In genomic region chr5:95591490-95591901, GRCh38 we compare ENCODE assay signal across 11 cellular contexts. TPM values are rescaled to one million over a fixed set of nuclear protein-coding genes. Genes with fewer than 3 reads are reported as not detected.
A peak's percentile ranks its signal among the peaks of the same experiment; 100 is the strongest.
DNase-seq lines count a peak whose midpoint lies in the region; ATAC-seq and TF ChIP-seq lines count a peak whose summit lies in the region.
"Had no signal": no experiment of that assay in that cellular context is flagged by ENCODE, and none has a peak within 500 bp of the region (broad histone marks: within the 10 kb centered on the region; RNA-seq: fewer than 3 reads in every experiment).

No MANE protein-coding gene starts in this region.

- no peaks in the 10 kb centered on the region; the same call in 1 of the 2 replicates for H3K36me3 ChIP-seq in MM.1S (replicated peaks; ENCODE audit: insufficient read depth, low read length)

- H3K9ac ChIP-seq in MM.1S (ENCODE audit: low read length): no peak overlapping the region

- no peak overlapping the region for H2AFZ ChIP-seq in MM.1S (ENCODE audit: low read length)

- H3K4me3 ChIP-seq in skeletal muscle cell (ENCODE audit: low read depth, low read length) (no peak overlapping the region), dorsolateral prefrontal cortex (no peak overlapping the region), MM.1S (ENCODE audit: low read length) (no peak overlapping the region)
- H3K4me3 ChIP-seq: A549 had no signal

- no peaks in the 10 kb centered on the region for H3K36me3 Mint-ChIP-seq in activated CD4-positive, alpha-beta T cell treated with anti-CD3 and anti-CD28 coated beads, Interleukin-2, amount 10 ng/mL, durations not matched to agents 24 days and 14 days (ENCODE audit: low read depth)
- H3K36me3 Mint-ChIP-seq in T-helper 17 cell (ENCODE audit: low read depth): no peaks in the 10 kb centered on the region

- H3K27me3 Mint-ChIP-seq in activated CD4-positive, alpha-beta T cell treated with anti-CD3 and anti-CD28 coated beads, Interleukin-2, amount 10 ng/mL, durations not matched to agents 24 days and 14 days: no peaks in the 10 kb centered on the region
- no peaks in the 10 kb centered on the region for H3K27me3 Mint-ChIP-seq in T-helper 17 cell
- H3K27me3 Mint-ChIP-seq: IgD-negative memory B cell had no signal

- H3K4me1 Mint-ChIP-seq in activated CD4-positive, alpha-beta T cell treated with anti-CD3 and anti-CD28 coated beads, Interleukin-2, amount 10 ng/mL, durations not matched to agents 24 days and 14 days: peaks cover 20% of the 10 kb centered on the region
- peaks cover 21% of the 10 kb centered on the region for H3K4me1 Mint-ChIP-seq in T-helper 17 cell

- H3K27me3 ChIP-seq in dorsolateral prefrontal cortex (no peaks in the 10 kb centered on the region), MM.1S (replicated peaks; ENCODE audit: insufficient read depth, low read length) (no peaks in the 10 kb centered on the region)

- H3K9me3 Mint-ChIP-seq in activated CD4-positive, alpha-beta T cell treated with anti-CD3 and anti-CD28 coated beads, Interleukin-2, amount 10 ng/mL, durations not matched to agents 24 days and 14 days: no peaks in the 10 kb centered on the region

- no peaks in the 10 kb centered on the region for H4K20me1 ChIP-seq in MM.1S (ENCODE audit: insufficient read depth, low read length)

- DNase-seq in activated CD4-positive, alpha-beta T cell treated with anti-CD3 and anti-CD28 coated beads, Interleukin-2, amount 10 ng/mL, durations not matched to agents 24 days and 14 days: no peak
- no peak for DNase-seq in activated CD4-positive, alpha-beta T cell treated with anti-CD3 and anti-CD28 coated beads, Interleukin-2, amount 50 U/mL, for 4 hours
- DNase-seq in T-helper 17 cell (no peak), skeletal muscle cell (ENCODE audit: low read depth) (peak; percentile 60), dorsolateral prefrontal cortex (no peak), MM.1S (no peak), GF-D8 (lab: John Stamatoyannopoulos, UW) (no peak)
- DNase-seq: activated CD4-positive, alpha-beta T cell treated with anti-CD3 and anti-CD28 coated beads for 1 hour had no signal

- no peak overlapping the region for H3K4me3 Mint-ChIP-seq in activated CD4-positive, alpha-beta T cell treated with anti-CD3 and anti-CD28 coated beads, Interleukin-2, amount 10 ng/mL, durations not matched to agents 24 days and 14 days
- no peak overlapping the region for H3K4me3 Mint-ChIP-seq in T-helper 17 cell
- H3K4me3 Mint-ChIP-seq: IgD-negative memory B cell had no signal

- no peaks in the 10 kb centered on the region for H3K79me2 ChIP-seq in MM.1S (ENCODE audit: low read length)

- H3K27ac ChIP-seq in dorsolateral prefrontal cortex: peak overlapping the region in 1 of 59 donors; percentile 2
- H3K27ac ChIP-seq in MM.1S (ENCODE audit: low read length): no peak overlapping the region
- H3K27ac ChIP-seq: A549 had no signal

- no peaks in the 10 kb centered on the region for H3K9me2 ChIP-seq in MM.1S (replicated peaks; ENCODE audit: insufficient read depth, low read length)

- no peak overlapping the region for H3K4me2 ChIP-seq in MM.1S (ENCODE audit: low read depth, low read length)
- H3K4me2 ChIP-seq: A549 had no signal

- no peaks in the 10 kb centered on the region; the same call in 1 of the 2 replicates for H3K4me1 ChIP-seq in MM.1S (ENCODE audit: low read length)
- H3K4me1 ChIP-seq: A549 had no signal

- intact Hi-C loops in activated CD4-positive, alpha-beta T cell treated with anti-CD3 and anti-CD28 coated beads, Interleukin-2, amount 10 ng/mL, durations not matched to agents 24 days and 14 days (cut with micrococcal nuclease): loop anchor here (1.0 kb wide), 5 partner anchors 24 to 946 kb away; partner anchors contain the start of genes ARSK and RFESD
- intact Hi-C loops in dorsolateral prefrontal cortex (cut with DNase I): no loop called here

- peak; percentile 98 for ATAC-seq in HG02852 (IDR thresholded peaks at IDR 0.05; ENCODE audit: unreplicated experiment)
- ATAC-seq in T-helper 17 cell: no peak
- ATAC-seq: A549 had no signal

- no peaks in the 10 kb centered on the region for H3K9me3 ChIP-seq in T-helper 17 cell (ENCODE audit: control insufficient read depth, low read length, poor library complexity, severe bottlenecking)
- H3K9me3 ChIP-seq in MM.1S (replicated peaks; ENCODE audit: insufficient read depth, low read length): no peaks in the 10 kb centered on the region
- H3K9me3 ChIP-seq: A549 had no signal

- TF ChIP-seq CTCF in dorsolateral prefrontal cortex (IDR thresholded peaks at IDR 0.05 in 54 of 56, conservative IDR thresholded peaks at IDR 0.05 in 2 of 56; ENCODE audit: low read depth in 1 of 56, partially characterized antibody in 56 of 56) (no peak), MM.1S (IDR thresholded peaks at IDR 0.05; ENCODE audit: low read length) (no peak)

- peak overlapping the region; percentile 39 for H3K27ac Mint-ChIP-seq in activated CD4-positive, alpha-beta T cell treated with anti-CD3 and anti-CD28 coated beads, Interleukin-2, amount 10 ng/mL, durations not matched to agents 24 days and 14 days
- H3K27ac Mint-ChIP-seq in T-helper 17 cell: peak overlapping the region; percentile 81

- H3F3A ChIP-seq in MM.1S (ENCODE audit: insufficient read depth, low read length): no peaks in the 10 kb centered on the region

RNA-seq across cellular contexts. Expression of gene GPR150, which starts 28.4 kb away (rescaled TPM):
- 0.33 and 0.56 TPM in 2 replicates for total RNA-seq in activated CD4-positive, alpha-beta T cell treated with anti-CD3 and anti-CD28 coated beads, Interleukin-2, amount 10 ng/mL, durations not matched to agents 24 days and 14 days
- total RNA-seq in T-helper 17 cell (1 to 10 TPM; 1.8 to 2.5 TPM), dorsolateral prefrontal cortex (1 to 10 TPM in 119 of 120 experiments, under 1 TPM in 1; 0.93 to 7.8 (median 4.4) TPM)

RNA-seq across cellular contexts. Expression of gene ARSK, which starts 36.6 kb away (rescaled TPM):
- 3.2 and 4.1 TPM in 2 replicates for total RNA-seq in activated CD4-positive, alpha-beta T cell treated with anti-CD3 and anti-CD28 coated beads, Interleukin-2, amount 10 ng/mL, durations not matched to agents 24 days and 14 days
- 1 to 10 TPM; 4.7 to 4.8 TPM for total RNA-seq in T-helper 17 cell
- total RNA-seq in dorsolateral prefrontal cortex: 10 to 100 TPM in 35 of 120 experiments, 1 to 10 TPM in 85; 4.7 to 15.9 (median 8.7) TPM

RNA-seq across cellular contexts. Expression of gene SKIC3, which starts 36.7 kb away (rescaled TPM):
- 61.2 and 69.5 TPM in 2 replicates for total RNA-seq in activated CD4-positive, alpha-beta T cell treated with anti-CD3 and anti-CD28 coated beads, Interleukin-2, amount 10 ng/mL, durations not matched to agents 24 days and 14 days
- 10 to 100 TPM; 78.2 to 90.2 TPM for total RNA-seq in T-helper 17 cell
- 100 to 1,000 TPM in 101 of 120 experiments, 10 to 100 TPM in 19; 75.4 to 149 (median 113) TPM for total RNA-seq in dorsolateral prefrontal cortex

RNA-seq across cellular contexts. Expression of gene RFESD, which starts 55.1 kb away (rescaled TPM):
- total RNA-seq in activated CD4-positive, alpha-beta T cell treated with anti-CD3 and anti-CD28 coated beads, Interleukin-2, amount 10 ng/mL, durations not matched to agents 24 days and 14 days: 4.0 and 4.2 TPM in 2 replicates
- 1 to 10 TPM; 2.8 to 2.9 TPM for total RNA-seq in T-helper 17 cell
- total RNA-seq in dorsolateral prefrontal cortex: 1 to 10 TPM; 1.0 to 7.7 (median 3.6) TPM
